21 cellular contexts compared by ENCODE assay signal in the genomic region with DNA sequence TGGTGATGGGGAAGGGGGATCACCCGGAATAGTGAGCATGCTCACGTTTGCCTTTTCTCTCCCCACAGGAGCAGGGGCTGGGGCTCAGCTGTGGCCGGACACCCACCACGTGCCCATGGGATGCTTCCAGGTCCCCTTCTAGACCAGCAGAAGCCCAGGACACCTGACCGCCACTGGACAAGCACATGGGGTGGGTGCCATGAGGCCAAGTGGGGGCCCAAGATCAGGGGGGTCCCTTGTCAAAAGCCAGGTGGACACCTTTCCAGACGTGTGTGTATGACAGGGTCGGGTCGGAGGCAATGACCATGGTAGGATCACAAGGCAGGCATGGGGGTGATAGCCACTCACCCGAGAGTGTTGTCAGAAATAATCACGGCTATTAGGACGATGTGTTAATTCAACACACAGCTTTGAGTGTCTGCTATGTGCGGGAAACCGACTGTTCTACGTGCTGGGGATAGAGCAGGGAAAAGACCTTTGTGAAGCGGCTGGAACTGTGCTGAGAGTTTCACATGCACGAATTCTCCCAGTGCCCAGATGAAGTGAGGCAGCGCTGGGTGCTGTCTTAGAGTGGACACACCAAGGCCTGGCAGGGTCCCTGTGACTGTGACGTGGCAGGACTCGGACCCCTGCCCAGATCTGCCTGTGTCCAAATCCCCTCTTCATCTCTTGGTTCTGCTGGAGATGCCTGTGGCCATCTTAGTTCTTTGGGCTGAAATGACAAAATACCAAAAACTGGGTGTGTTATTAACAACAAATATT.
DNase-seq lines count a peak whose midpoint lies in the region; ATAC-seq and TF ChIP-seq lines count a peak whose summit lies in the region.
"Had no signal": no experiment of that assay in that cellular context is flagged by ENCODE, and none has a peak within 500 bp of the region (broad histone marks: within the 10 kb centered on the region; RNA-seq: fewer than 3 reads in every experiment).

No MANE protein-coding gene starts in this region.

- peaks cover 4% of the 10 kb centered on the region for H3K4me1 ChIP-seq in neural progenitor cell
- H3K4me1 ChIP-seq in suprapubic skin: peaks cover 7% of the 10 kb centered on the region
- H3K4me1 ChIP-seq: A549 had no signal

- peak; percentile 11 for DNase-seq in activated T-cell treated with anti-CD3 and anti-CD28 coated beads, Interleukin-2, amount 50 U/mL, for 24 hours
- DNase-seq in activated T-cell treated with anti-CD3 and anti-CD28 coated beads for 4 hours (no peak), chondrocyte (ENCODE audit: low spot score) (peak; percentile 79), neural progenitor cell (ENCODE audit: low spot score) (no peak), suprapubic skin (ENCODE audit: low spot score in 2 of 2) (peak; percentile 45 to 74), HK-2 (ENCODE audit: unreplicated experiment) (no peak), NCI-H1436 treated with DMSO at 0.1 percent for 48 hours (lab: John Stamatoyannopoulos, UW) (no peak)
- DNase-seq: C1 segment of cervical spinal cord, DMS 273 treated with DMSO at 0.1 percent for 48 hours, GDM1, GM23248, NCI-H1092 treated with DMSO at 0.1 percent for 48 hours, NCI-H1694 treated with DMSO at 0.1 percent for 48 hours, NCI-H2107, NCI-H2227 treated with DMSO at 0.1 percent for 48 hours, NCI-H524 had no signal

- no peaks in the 10 kb centered on the region for H3K9me3 Mint-ChIP-seq in activated T-cell treated with anti-CD3 and anti-CD28 coated beads, Interleukin-2, amount 50 U/mL, for 24 hours
- H3K9me3 Mint-ChIP-seq in chondrocyte (ENCODE audit: low read depth) (peaks cover 4% of the 10 kb centered on the region), neural progenitor cell (peaks cover 22% of the 10 kb centered on the region)

- no peaks in the 10 kb centered on the region for H3K4me1 Mint-ChIP-seq in activated T-cell treated with anti-CD3 and anti-CD28 coated beads, Interleukin-2, amount 50 U/mL, for 24 hours (ENCODE audit: low read depth)
- H3K4me1 Mint-ChIP-seq in chondrocyte (ENCODE audit: low read depth): peaks cover 3% of the 10 kb centered on the region
- H3K4me1 Mint-ChIP-seq in neural progenitor cell: peaks cover 7% of the 10 kb centered on the region

- TF ChIP-seq POLR2A in suprapubic skin (IDR thresholded peaks at IDR 0.05): no peak

- no peak for ATAC-seq in HG02678 (IDR thresholded peaks at IDR 0.05; ENCODE audit: unreplicated experiment)
- ATAC-seq: A549, GM12878, HCT116 had no signal

- H3K36me3 Mint-ChIP-seq in activated T-cell treated with anti-CD3 and anti-CD28 coated beads, Interleukin-2, amount 50 U/mL, for 24 hours (ENCODE audit: low read depth): no peaks in the 10 kb centered on the region
- no peaks in the 10 kb centered on the region for H3K36me3 Mint-ChIP-seq in chondrocyte (ENCODE audit: low read depth)
- no peaks in the 10 kb centered on the region for H3K36me3 Mint-ChIP-seq in neural progenitor cell

- peaks cover 78% of the 10 kb centered on the region for H3K27me3 ChIP-seq in neural progenitor cell
- H3K27me3 ChIP-seq in suprapubic skin: peaks cover 27% of the 10 kb centered on the region

- WGBS in suprapubic skin: 95% methylated on average over 18 of the region's 19 CpGs

- TF ChIP-seq EP300 in suprapubic skin (IDR thresholded peaks at IDR 0.05): no peak

- H3K4me2 ChIP-seq in neural progenitor cell: no peak overlapping the region
- H3K4me2 ChIP-seq: A549, KMS-11 had no signal

- no peaks in the 10 kb centered on the region for H4K20me1 ChIP-seq in neural progenitor cell (ENCODE audit: low read depth)

- no peaks in the 10 kb centered on the region for H3K79me2 ChIP-seq in neural progenitor cell (ENCODE audit: low read depth)

- H3K9me3 ChIP-seq in neural progenitor cell (ENCODE audit: low read depth) (peaks cover 11% of the 10 kb centered on the region), suprapubic skin (no peaks in the 10 kb centered on the region)

- no peak overlapping the region for H3K9ac ChIP-seq in neural progenitor cell
- H3K9ac ChIP-seq: GM23248, KMS-11 had no signal

- H2AFZ ChIP-seq in neural progenitor cell (replicated peaks): no peak overlapping the region
- H2AFZ ChIP-seq: GM23248 had no signal

- H3K36me3 ChIP-seq in neural progenitor cell (no peaks in the 10 kb centered on the region), suprapubic skin (no peaks in the 10 kb centered on the region)

- TF ChIP-seq CTCF in chondrocyte (IDR thresholded peaks at IDR 0.05): no peak
- no peak for TF ChIP-seq CTCF in neural progenitor cell (IDR thresholded peaks at IDR 0.05)
- no peak for TF ChIP-seq CTCF in suprapubic skin (IDR thresholded peaks at IDR 0.05)

- H3K4me3 Mint-ChIP-seq in activated T-cell treated with anti-CD3 and anti-CD28 coated beads, Interleukin-2, amount 50 U/mL, for 24 hours: no peak overlapping the region
- H3K4me3 Mint-ChIP-seq in chondrocyte (ENCODE audit: unreplicated experiment): no peak overlapping the region
- H3K4me3 Mint-ChIP-seq in neural progenitor cell: peak overlapping the region; percentile 12

- no peak overlapping the region for H3K27ac Mint-ChIP-seq in activated T-cell treated with anti-CD3 and anti-CD28 coated beads, Interleukin-2, amount 50 U/mL, for 24 hours
- H3K27ac Mint-ChIP-seq in chondrocyte (ENCODE audit: unreplicated experiment): no peak overlapping the region
- H3K27ac Mint-ChIP-seq in neural progenitor cell: no peak overlapping the region

- H3K27ac ChIP-seq in neural progenitor cell (no peak overlapping the region), suprapubic skin (no peak overlapping the region)
- H3K27ac ChIP-seq: A549, GM23248, KMS-11 had no signal

- no peaks in the 10 kb centered on the region for H3F3A ChIP-seq in neural progenitor cell (ENCODE audit: low read depth)

- H3K27me3 Mint-ChIP-seq in activated T-cell treated with anti-CD3 and anti-CD28 coated beads, Interleukin-2, amount 50 U/mL, for 24 hours: peaks cover 21% of the 10 kb centered on the region
- H3K27me3 Mint-ChIP-seq in chondrocyte (ENCODE audit: low read depth) (peaks cover 29% of the 10 kb centered on the region), neural progenitor cell (ENCODE audit: insufficient read depth, low read depth) (peaks cover 18% of the 10 kb centered on the region)

- H3K4me3 ChIP-seq in neural progenitor cell (no peak overlapping the region), suprapubic skin (no peak overlapping the region)
- H3K4me3 ChIP-seq: A549, GM12878, GM23248 had no signal

Comparison
In these comparisons a context has a peak if more than half of its experiments do, and no peak if none do; other contexts are left out.
1. DNase-seq: peak in activated T-cell treated with anti-CD3 and anti-CD28 coated beads, Interleukin-2, amount 50 U/mL, for 24 hours (single experiment), chondrocyte (single experiment) and suprapubic skin (2 of 2); none in activated T-cell treated with anti-CD3 and anti-CD28 coated beads for 4 hours (single experiment), neural progenitor cell (single experiment), HK-2 (single experiment) and NCI-H1436 treated with DMSO at 0.1 percent for 48 hours (single experiment).